ENCODE assay signal across 17 cellular contexts in genomic region chr1:114587203-114587991, GRCh38. TPM values are rescaled to one million over a fixed set of nuclear protein-coding genes. Genes with fewer than 3 reads are reported as not detected.
DNase-seq lines count a peak whose midpoint lies in the region; ATAC-seq, FAIRE-seq and TF ChIP-seq lines count a peak whose summit lies in the region.
"Had no signal": no experiment of that assay in that cellular context is flagged by ENCODE, and none has a peak within 500 bp of the region (broad histone marks: within the 10 kb centered on the region; RNA-seq: fewer than 3 reads in every experiment).

No MANE protein-coding gene starts in this region.

- no peak for TF ChIP-seq EP300 in K562 (IDR thresholded peaks at IDR 0.05; ENCODE audit: low read length)
- no peak for TF ChIP-seq EP300 in tibial nerve (IDR thresholded peaks at IDR 0.05)

- TF ChIP-seq POLR2A in K562 (conservative IDR thresholded peaks at IDR 0.05) = no peak
- no peak for TF ChIP-seq POLR2A in gastrocnemius medialis (IDR thresholded peaks at IDR 0.05)
- no peak for TF ChIP-seq POLR2A in tibial nerve (IDR thresholded peaks at IDR 0.05)

- H3K9ac ChIP-seq in K562 (ENCODE audit: insufficient read depth in 1 of 2, low read depth in 2 of 2, low read length in 2 of 2) = no peak overlapping the region

- H3K9me3 ChIP-seq in left ventricle myocardium inferior (replicated peaks) (no peaks in the 10 kb centered on the region), K562 (replicated peaks; ENCODE audit: control insufficient read depth, insufficient read depth, low read depth, low read length) (peaks cover 1% of the 10 kb centered on the region; the same call in 1 of the 2 replicates), gastrocnemius medialis (no peaks in the 10 kb centered on the region), tibial nerve (no peaks in the 10 kb centered on the region)
- H3K9me3 ChIP-seq: A549, BE2C had no signal

- H3K4me1 ChIP-seq in left ventricle myocardium inferior (peaks cover 16% of the 10 kb centered on the region), K562 (replicated peaks in 1 of 2; ENCODE audit: control insufficient read depth in 2 of 2, insufficient read depth in 2 of 2, low read length in 2 of 2) (no peaks in the 10 kb centered on the region), gastrocnemius medialis (peaks cover 26 to 29% of the 10 kb centered on the region in 2 donors), tibial nerve (peaks cover 0 to 10% (median under 1%) of the 10 kb centered on the region in 4 donors)
- H3K4me1 ChIP-seq: A549, BE2C had no signal

- H3K79me2 ChIP-seq in K562 (ENCODE audit: control insufficient read depth, insufficient read depth, low read length) = no peaks in the 10 kb centered on the region

- H3K27ac ChIP-seq in left ventricle myocardium inferior (replicated peaks) (peak overlapping the region; percentile 68), K562 (ENCODE audit: extremely low read depth, low read depth, low read length) (no peak overlapping the region), gastrocnemius medialis (peak overlapping the region; percentile 59 to 82 (median 64)), tibial nerve (no peak overlapping the region)
- H3K27ac ChIP-seq: A549, C4-2B had no signal

- intact Hi-C loops in left ventricle myocardium inferior (cut with micrococcal nuclease) (no loop called here), left ventricle myocardium superior (cut with micrococcal nuclease) (no loop called here), K562 (cut with micrococcal nuclease) (no loop called here), gastrocnemius medialis (cut with DNase I; ENCODE audit: low total_unique reads) (loop anchor here (10.0 kb wide), 1 partner anchor 773 kb away; the partner anchor contains the start of gene RSBN1)

- H3K9me1 ChIP-seq in K562 (ENCODE audit: control insufficient read depth, insufficient read depth, low read length) = no peaks in the 10 kb centered on the region

- BruUV-seq in K562 (replicated peaks; lab: Mats Ljungman, UMichigan) = no TSS peak

- peaks cover 2% of the 10 kb centered on the region for H3K36me3 ChIP-seq in left ventricle myocardium inferior
- H3K36me3 ChIP-seq in K562 (ENCODE audit: control insufficient read depth, insufficient read depth, low read length) = no peaks in the 10 kb centered on the region
- H3K36me3 ChIP-seq in gastrocnemius medialis = peaks cover 0 to 52% of the 10 kb centered on the region in 2 donors
- H3K36me3 ChIP-seq in tibial nerve = peaks cover 0 to 2% (median 0%) of the 10 kb centered on the region in 3 donors
- H3K36me3 ChIP-seq: BE2C had no signal

- no peak for TF ChIP-seq RAD21 in K562 (CRISPR knock-in tag; conservative IDR thresholded peaks at IDR 0.05 in 1 of 2, IDR thresholded peaks at IDR 0.05 in 1 of 2)

- H3K4me2 ChIP-seq in K562 (ENCODE audit: insufficient read depth, low read length) = no peak overlapping the region; the same call in 1 of the 2 replicates
- H3K4me2 ChIP-seq: A549 had no signal

- 51% methylated on average over 16 of the region's 16 CpGs for WGBS in K562 (ENCODE audit: insufficient coverage, low coverage, missing lambda C conversion rate)
- 89 to 91% methylated on average over 16 of the region's 16 CpGs for WGBS in tibial nerve, 2 donors

- DNase-seq in left ventricle myocardium inferior (no peak), left ventricle myocardium superior (no peak), K562 (ENCODE audit: extremely low read depth in 1 of 4, low spot score in 3 of 4) (no peak), left lobe of liver (ENCODE audit: low spot score) (peak; percentile 53), gastrocnemius medialis (no peak), islet precursor cell (no peak), tibial nerve (ENCODE audit: low spot score in 2 of 2) (no peak)
- DNase-seq: BE2C; CD4-positive, alpha-beta memory T cell; DND-41; GDM1; GOT3; H9 had no signal

- TF ChIP-seq CTCF in left ventricle myocardium inferior (IDR thresholded peaks at IDR 0.05; ENCODE audit: borderline replicate concordance) (no peak), K562 (IDR thresholded peaks at IDR 0.05 in 2 of 3, conservative IDR thresholded peaks at IDR 0.05 in 1 of 3; ENCODE audit: insufficient read depth in 2 of 3, low read depth in 1 of 3, low read length in 3 of 3) (no peak), gastrocnemius medialis (IDR thresholded peaks at IDR 0.05 in 4 of 5, conservative IDR thresholded peaks at IDR 0.05 in 1 of 5) (no peak), tibial nerve (IDR thresholded peaks at IDR 0.05) (no peak)

- ATAC-seq in left ventricle myocardium superior = no peak
- no peak; the same call in 2 of the 3 replicates for ATAC-seq in K562
- ATAC-seq in left lobe of liver = peak; percentile 72
- no peak for ATAC-seq in gastrocnemius medialis
- ATAC-seq: A549 had no signal

- peak; percentile 32 for FAIRE-seq in K562 (lab: Jason Lieb, UNC)
- FAIRE-seq: A549, GM12892, GM19239 had no signal

- POLR2A ChIA-PET in K562 (lab: Yijun Ruan, JAX) = interaction anchor here (1.0 kb wide), 2 partner anchors 14 to 17 kb away, joined by 3 to 4 read pairs; no protein-coding TSS in a partner anchor

- H4K20me1 ChIP-seq in K562 (replicated peaks; ENCODE audit: control insufficient read depth, insufficient read depth, low read length) = no peaks in the 10 kb centered on the region

- CTCF ChIA-PET in K562 (lab: Yijun Ruan, JAX; ENCODE audit: low intra/inter-chr PET ratio) = no interaction called here

- in situ Hi-C loops in K562 (cut with MboI) (no loop called here), gastrocnemius medialis (cut with MboI; ENCODE audit: low sequenced_read_pairs in 4 of 4) (loop anchor here (10.0 to 25.0 kb wide), 3 partner anchors 167 to 177 kb away; partner anchors contain the start of gene CSDE1 (in 3 of the 4))

- H3K27me3 ChIP-seq in left ventricle myocardium inferior (ENCODE audit: low read depth) (no peaks in the 10 kb centered on the region), K562 (ENCODE audit: control insufficient read depth in 2 of 2, insufficient read depth in 2 of 2, low read length in 2 of 2) (0 out of 5 replicates have a peak, but pooled peaks cover 3 to 4% of the 10 kb centered on the region in 2 experiments), gastrocnemius medialis (no peaks in the 10 kb centered on the region), tibial nerve (no peaks in the 10 kb centered on the region)
- H3K27me3 ChIP-seq: BE2C had no signal

- H3K4me3 ChIP-seq in left ventricle myocardium inferior = peak overlapping the region; percentile 13
- H3K4me3 ChIP-seq in K562 = no peak overlapping the region
- H3K4me3 ChIP-seq in gastrocnemius medialis = no peak overlapping the region
- no peak overlapping the region for H3K4me3 ChIP-seq in tibial nerve
- H3K4me3 ChIP-seq: A549 had no signal

- H2AFZ ChIP-seq in K562 (ENCODE audit: low read depth, low read length) = peak overlapping the region; percentile 51

TF ChIP-seq in K562, 482 proteins besides CTCF, POLR2A, EP300 and RAD21 (continues in another document):
- TF ChIP-seq PRPF4 (IDR thresholded peaks at IDR 0.05; ENCODE audit: insufficient read depth, low read depth, low read length, poor library complexity, severe bottlenecking) = no peak
- TF ChIP-seq BDP1 (IDR thresholded peaks at IDR 0.05; ENCODE audit: insufficient read depth, insufficient read length) = no peak
- no peak for TF ChIP-seq ZC3H8 (IDR thresholded peaks at IDR 0.05)
- no peak for TF ChIP-seq ZFX (CRISPR knock-in tag; IDR thresholded peaks at IDR 0.05)
- no peak for TF ChIP-seq ZNF655 (CRISPR knock-in tag; IDR thresholded peaks at IDR 0.05)
- no peak for TF ChIP-seq CREBBP (IDR thresholded peaks at IDR 0.05; ENCODE audit: low read depth, low read length)
- TF ChIP-seq ZNF780A (CRISPR knock-in tag; IDR thresholded peaks at IDR 0.05) = no peak
- no peak for TF ChIP-seq SIN3A (IDR thresholded peaks at IDR 0.05; ENCODE audit: borderline replicate concordance in 2 of 2, control insufficient read depth in 1 of 2, low read depth in 2 of 2, low read length in 2 of 2)
- no peak for TF ChIP-seq IRF2 (CRISPR knock-in tag; IDR thresholded peaks at IDR 0.05)
- TF ChIP-seq BRD9 (IDR thresholded peaks at IDR 0.05; ENCODE audit: low read depth, partially characterized antibody) = no peak
- no peak for TF ChIP-seq ZNF766 (CRISPR knock-in tag; conservative IDR thresholded peaks at IDR 0.05)
- no peak for TF ChIP-seq CBX3 (IDR thresholded peaks at IDR 0.05; ENCODE audit: borderline replicate concordance in 1 of 2, low read length in 2 of 2)

RNA-seq across cellular contexts. Expression of gene BCAS2, which starts 6.0 kb away (rescaled TPM):
- total RNA-seq in left ventricle myocardium inferior = 32.9 TPM
- 32.5 TPM for total RNA-seq in left ventricle myocardium superior
- total RNA-seq in K562 (2011; cell fraction: chromatin; rRNA removed; ENCODE audit: low replicate concordance) = 4.0 and 12.6 TPM in 2 replicates
- total RNA-seq in K562 (2011; cell fraction: nucleolus; rRNA removed) = 4.9 and 5.5 TPM in 2 replicates
- 5.8 and 7.0 TPM in 2 replicates for total RNA-seq in K562 (2011; cell fraction: nucleoplasm; rRNA removed)
- total RNA-seq in K562 (2014; rRNA removed) = 49.6 and 62.1 TPM in 2 replicates
- total RNA-seq in K562 (2014; rRNA removed; fragmentation: Illumina TruSeq; extraction: Trizol) = 92.1 and 107 TPM in 2 replicates
- total RNA-seq in K562 (2015; rRNA removed; fragmentation: Illumina TruSeq; extraction: Trizol) = 77.1 and 81.1 TPM in 2 replicates
- total RNA-seq in K562 (2021) = 56.9 and 59.3 TPM in 2 replicates
- polyA plus RNA-seq in K562 (2011; rRNA removed) = 47.4 and 71.4 TPM in 2 replicates
- polyA plus RNA-seq in K562 (2011; cell fraction: cytosol; rRNA removed) = 15.3 and 20.2 TPM in 2 replicates
- polyA plus RNA-seq in K562 (2011; cell fraction: nucleus; rRNA removed) = 6.1 and 9.4 TPM in 2 replicates
- 59.7 and 74.2 TPM in 2 replicates for polyA plus RNA-seq in K562 (2012)
- polyA plus RNA-seq in K562 (2014; fragmentation: Illumina TruSeq; extraction: Trizol) = 79.1 and 84.4 TPM in 2 replicates
- polyA plus RNA-seq in K562 (2014; fragmentation: Nextera tagmentation; extraction: Ambion mirVana) = 100 to 1,000 TPM; 160 to 183 TPM
- 64.3 and 75.7 TPM in 2 replicates for polyA plus RNA-seq in K562 (2014; rRNA removed)
- 42.3 and 43.2 TPM in 2 replicates for polyA minus RNA-seq in K562 (2011; rRNA and poly(A)+ RNA removed)
- 11.4 and 21.0 TPM in 2 replicates for polyA minus RNA-seq in K562 (2011; cell fraction: cytosol; rRNA and poly(A)+ RNA removed)
- polyA minus RNA-seq in K562 (2011; cell fraction: nucleus; rRNA and poly(A)+ RNA removed) = 3.6 and 10.1 TPM in 2 replicates
- 13.3 TPM for total RNA-seq in left lobe of liver
- total RNA-seq in gastrocnemius medialis = 10 to 100 TPM; 23.7 to 32.8 (median 25.2) TPM
- total RNA-seq in tibial nerve = 10 to 100 TPM; 25.8 to 35.4 (median 28.4) TPM

Comparison
In these comparisons a context has a peak if more than half of its experiments do, and no peak if none do; other contexts are left out.
1. H3K27ac ChIP-seq: peak in left ventricle myocardium inferior (single experiment) and gastrocnemius medialis (4 of 4); none in K562 (single experiment) and tibial nerve (0 of 4).